Comparison of ENCODE assay signal across 8 cellular contexts in the genomic region with DNA sequence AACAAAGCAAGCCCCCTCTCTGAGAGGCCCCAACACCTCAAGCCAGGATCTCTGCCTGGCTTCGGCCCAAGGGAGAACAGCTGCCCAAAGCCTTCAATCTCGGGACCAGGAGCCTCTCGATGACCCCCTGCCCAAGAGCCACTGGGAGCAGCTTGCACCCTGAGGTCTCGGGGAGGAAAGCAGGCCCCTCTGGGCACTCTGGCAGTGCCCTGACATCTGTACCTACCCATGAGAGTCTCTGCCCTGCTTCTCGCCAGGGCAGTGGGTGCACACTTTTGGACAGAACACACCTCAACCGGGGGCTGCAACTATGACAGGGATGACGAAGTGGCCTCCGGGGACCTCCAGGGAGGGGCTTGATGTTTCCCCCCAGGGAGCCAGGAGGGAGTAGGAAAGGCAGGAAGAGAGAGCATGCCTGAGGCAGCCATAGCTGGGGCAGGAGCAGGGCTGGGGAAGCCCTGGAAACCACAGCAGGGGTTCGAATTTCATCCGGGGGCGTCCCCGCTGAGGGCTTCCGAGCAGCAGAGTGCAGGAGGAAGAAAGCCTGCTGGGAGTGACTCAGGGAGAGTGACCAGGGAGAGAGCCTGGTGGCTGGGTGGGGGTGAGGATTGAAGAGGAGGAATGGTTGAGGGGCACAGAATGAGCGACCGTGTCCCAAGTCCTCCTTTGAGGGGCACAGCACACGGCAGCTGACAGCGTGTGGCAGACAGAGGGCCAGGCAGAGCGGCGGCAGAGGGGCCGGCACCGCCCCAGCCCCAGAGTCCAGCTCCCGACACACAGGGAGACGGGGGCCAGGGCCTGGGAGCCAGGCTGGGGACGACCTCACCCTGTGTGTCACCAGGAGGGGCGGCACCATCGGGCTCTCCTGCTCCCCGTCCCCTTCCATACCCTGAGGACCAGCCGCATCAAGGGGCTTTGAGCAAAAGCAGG. TPM values are rescaled to one million over a fixed set of nuclear protein-coding genes. Genes with fewer than 3 reads are reported as not detected.
DNase-seq lines count a peak whose midpoint lies in the region; ATAC-seq and TF ChIP-seq lines count a peak whose summit lies in the region.

No MANE protein-coding gene starts in this region.

- no peaks in the 10 kb centered on the region for H3K27me3 Mint-ChIP-seq in activated T-cell treated with anti-CD3 and anti-CD28 coated beads, Interleukin-2, amount 50 U/mL, for 24 hours

- H4K20me1 ChIP-seq in BLaER1 treated with 17β-estradiol and CSF1 and Interleukin-3, amounts not matched to agents 10 nM and 100 nM = peaks cover 60 to 64% (median 63%) of the 10 kb centered on the region in 11 experiments

- peak overlapping the region; percentile 77 to 88 (median 82) for H3K9ac ChIP-seq in BLaER1 treated with 17β-estradiol and CSF1 and Interleukin-3, amounts not matched to agents 10 nM and 100 nM

- intact Hi-C loops in left ventricle myocardium inferior (cut with micrococcal nuclease) (no loop called here), sigmoid colon (cut with DNase I) (loop anchor here (2.0 to 10.0 kb wide), 4 partner anchors 47 to 177 kb away; partner anchors contain the start of gene CLPTM1L)

- peaks cover 34 to 48% (median 41%) of the 10 kb centered on the region in 11 experiments for H3K36me3 ChIP-seq in BLaER1 treated with 17β-estradiol and CSF1 and Interleukin-3, amounts not matched to agents 10 nM and 100 nM
- H3K36me3 ChIP-seq in left ventricle myocardium inferior = peaks cover 16% of the 10 kb centered on the region
- H3K36me3 ChIP-seq in sigmoid colon = peaks cover 0 to 18% (median 4%) of the 10 kb centered on the region in 4 donors

- peak overlapping the region in 8 of 11 experiments; percentile 8 to 84 (median 56); a peak in 6 of 22 replicates for H3K27ac ChIP-seq in BLaER1 treated with 17β-estradiol and CSF1 and Interleukin-3, amounts not matched to agents 10 nM and 100 nM
- H3K27ac ChIP-seq in left ventricle myocardium inferior (replicated peaks) (no peak overlapping the region), sigmoid colon (no peak overlapping the region), substantia nigra (ENCODE audit: low read depth, low read length, poor library complexity, severe bottlenecking) (no peak overlapping the region)

- peak overlapping the region; percentile 98 to 100 (median 100) for H3K4me2 ChIP-seq in BLaER1 treated with 17β-estradiol and CSF1 and Interleukin-3, amounts not matched to agents 10 nM and 100 nM

- no peak for TF ChIP-seq EP300 in sigmoid colon (IDR thresholded peaks at IDR 0.05)

- peaks cover 35% of the 10 kb centered on the region for H3K4me1 Mint-ChIP-seq in activated T-cell treated with anti-CD3 and anti-CD28 coated beads, Interleukin-2, amount 50 U/mL, for 24 hours (ENCODE audit: low read depth)

- peak overlapping the region; percentile 87 for H3K4me3 Mint-ChIP-seq in activated T-cell treated with anti-CD3 and anti-CD28 coated beads, Interleukin-2, amount 50 U/mL, for 24 hours

- peak; percentile 41 for DNase-seq in HPDE6-E6E7 (ENCODE audit: extremely low spot score)
- DNase-seq in activated T-cell treated with anti-CD3 and anti-CD28 coated beads, Interleukin-2, amount 50 U/mL, for 24 hours = peak; percentile 27
- no peak for DNase-seq in left ventricle myocardium inferior
- peak; percentile 59 for DNase-seq in sigmoid colon
- no peak for DNase-seq in substantia nigra (lab: John Stamatoyannopoulos, UW)

- H3K36me3 Mint-ChIP-seq in activated T-cell treated with anti-CD3 and anti-CD28 coated beads, Interleukin-2, amount 50 U/mL, for 24 hours (ENCODE audit: low read depth) = peaks cover 51% of the 10 kb centered on the region

- no peak for TF ChIP-seq POLR2A in sigmoid colon (IDR thresholded peaks at IDR 0.05)

- WGBS in sigmoid colon, 2 donors = 72 to 84% methylated on average over 28 of the region's 28 CpGs

- no peaks in the 10 kb centered on the region for H3K9me3 ChIP-seq in BLaER1 treated with 17β-estradiol and CSF1 and Interleukin-3, amounts not matched to agents 10 nM and 100 nM (replicated peaks in 1 of 11)
- H3K9me3 ChIP-seq in left ventricle myocardium inferior (replicated peaks) (no peaks in the 10 kb centered on the region), sigmoid colon (no peaks in the 10 kb centered on the region)

- H3K4me1 ChIP-seq in BLaER1 treated with 17β-estradiol and CSF1 and Interleukin-3, amounts not matched to agents 10 nM and 100 nM = peaks cover 46 to 69% (median 56%) of the 10 kb centered on the region in 10 experiments
- H3K4me1 ChIP-seq in left ventricle myocardium inferior (peaks cover 26% of the 10 kb centered on the region), sigmoid colon (peaks cover 0 to 25% (median 21%) of the 10 kb centered on the region in 4 donors)

- H3K27ac Mint-ChIP-seq in activated T-cell treated with anti-CD3 and anti-CD28 coated beads, Interleukin-2, amount 50 U/mL, for 24 hours = peak overlapping the region; percentile 84

- H3K4me3 ChIP-seq in BLaER1 treated with 17β-estradiol and CSF1 and Interleukin-3, amounts not matched to agents 10 nM and 100 nM = peak overlapping the region; percentile 87 to 96 (median 92)
- H3K4me3 ChIP-seq in left ventricle myocardium inferior (peak overlapping the region; percentile 79), sigmoid colon (peak overlapping the region; percentile 82 to 87 (median 84))

- no peaks in the 10 kb centered on the region for H3K27me3 ChIP-seq in BLaER1 treated with 17β-estradiol and CSF1 and Interleukin-3, amounts not matched to agents 10 nM and 100 nM
- H3K27me3 ChIP-seq in left ventricle myocardium inferior (ENCODE audit: low read depth) (no peaks in the 10 kb centered on the region), sigmoid colon (no peaks in the 10 kb centered on the region)

- no peaks in the 10 kb centered on the region for H3K9me3 Mint-ChIP-seq in activated T-cell treated with anti-CD3 and anti-CD28 coated beads, Interleukin-2, amount 50 U/mL, for 24 hours

- ATAC-seq in HG03457 (IDR thresholded peaks at IDR 0.05; ENCODE audit: unreplicated experiment) = no peak
- no peak for ATAC-seq in GM21447 (IDR thresholded peaks at IDR 0.05; ENCODE audit: unreplicated experiment)

- no peak for TF ChIP-seq CTCF in left ventricle myocardium inferior (IDR thresholded peaks at IDR 0.05; ENCODE audit: borderline replicate concordance)
- no peak for TF ChIP-seq CTCF in sigmoid colon (IDR thresholded peaks at IDR 0.05)

RNA-seq across cellular contexts. Expression of gene LPCAT1, which starts 1.8 kb away (rescaled TPM):
- total RNA-seq in left ventricle myocardium inferior = 11.0 TPM
- 10 to 100 TPM; 20.6 to 24.3 (median 22.3) TPM for total RNA-seq in sigmoid colon
- 10 to 100 TPM in 1 of 3 donors, 1 to 10 TPM in 2; 4.2 to 35.1 (median 7.8) TPM for polyA plus RNA-seq in sigmoid colon

Comparison
In these comparisons a context has a peak if more than half of its experiments do, and no peak if none do; other contexts are left out.
1. H3K27ac ChIP-seq: peak in BLaER1 treated with 17β-estradiol and CSF1 and Interleukin-3, amounts not matched to agents 10 nM and 100 nM (8 of 11); none in left ventricle myocardium inferior (single experiment), sigmoid colon (0 of 4) and substantia nigra (single experiment).
2. DNase-seq: peak in HPDE6-E6E7 (single experiment), activated T-cell treated with anti-CD3 and anti-CD28 coated beads, Interleukin-2, amount 50 U/mL, for 24 hours (single experiment) and sigmoid colon (single experiment); none in left ventricle myocardium inferior (single experiment) and substantia nigra (0 of 49).
3. Peak in every context shown above with its lines, with median percentiles within 50 percentile points of each other: H3K4me3 ChIP-seq.